ENCODE assay signal across 8 cellular contexts in the genomic region with DNA sequence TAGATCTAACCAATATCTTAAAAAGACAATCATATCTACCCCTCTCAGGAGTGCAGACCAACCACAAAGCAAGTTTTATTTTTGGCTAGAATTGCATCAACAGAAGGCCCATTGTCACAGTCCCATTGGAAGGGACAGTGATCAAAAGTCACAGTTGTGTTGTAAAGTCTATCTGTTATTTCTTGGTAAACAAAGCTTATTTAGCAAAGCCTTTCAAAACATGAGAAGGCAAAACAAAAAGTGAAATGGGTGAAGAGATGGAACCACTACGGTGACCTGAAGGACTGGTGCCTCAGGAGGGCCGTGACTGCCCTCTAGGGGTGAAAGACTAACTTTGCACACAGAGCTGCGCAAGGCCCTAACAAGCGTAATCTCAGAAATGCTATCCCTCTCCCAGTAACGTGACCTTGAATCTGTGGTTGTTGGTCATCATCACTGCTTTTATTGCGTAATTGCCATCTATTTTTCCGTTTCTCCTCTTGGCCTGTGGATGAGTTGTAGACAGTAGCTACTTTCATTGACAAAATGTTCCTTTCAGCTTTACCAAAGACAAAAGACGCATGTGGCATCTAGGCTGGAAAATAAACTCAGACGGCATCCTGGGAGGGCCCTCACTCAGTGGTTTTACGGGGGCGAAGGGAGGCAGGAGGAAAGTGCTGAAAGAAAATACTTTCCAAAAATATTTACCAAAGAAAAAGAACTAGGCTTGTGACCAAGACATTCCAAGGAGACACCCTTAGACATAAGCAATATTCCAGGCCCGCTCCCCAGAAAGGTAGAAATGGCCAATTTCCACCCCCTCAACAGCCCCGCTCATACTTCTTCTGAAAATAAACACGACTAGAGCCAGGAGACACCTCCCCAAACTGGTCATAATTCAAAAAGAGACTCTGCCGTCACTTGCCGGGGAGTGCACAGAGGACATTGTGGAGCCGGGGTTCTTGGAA.
DNase-seq lines count a peak whose midpoint lies in the region; ATAC-seq and TF ChIP-seq lines count a peak whose summit lies in the region.

No MANE protein-coding gene starts in this region.

- H3K4me1 Mint-ChIP-seq in activated T-helper 2 cell treated with anti-CD3 and anti-CD28 coated beads, Interferon-gamma antibody, Interleukin-2, Interleukin-4, amounts not matched to agents 10 μg/mL and 5 μg/mL and 100 μg/mL, durations not matched to agents 14 hours and 24 hours and 36 hours (ENCODE audit: low read depth) = peaks cover 26% of the 10 kb centered on the region

- TF ChIP-seq CTCF in fibroblast of the aortic adventitia (IDR thresholded peaks at IDR 0.05; ENCODE audit: insufficient read depth, low read length) = peak; percentile 90

- ATAC-seq in GM21381 (IDR thresholded peaks at IDR 0.05; ENCODE audit: unreplicated experiment) = peak; percentile 92

- H3K27me3 Mint-ChIP-seq in activated T-helper 2 cell treated with anti-CD3 and anti-CD28 coated beads, Interferon-gamma antibody, Interleukin-2, Interleukin-4, amounts not matched to agents 10 μg/mL and 5 μg/mL and 100 μg/mL, durations not matched to agents 14 hours and 24 hours and 36 hours (ENCODE audit: low read depth) = peaks cover 1% of the 10 kb centered on the region

- H3K36me3 Mint-ChIP-seq in activated T-helper 2 cell treated with anti-CD3 and anti-CD28 coated beads, Interferon-gamma antibody, Interleukin-2, Interleukin-4, amounts not matched to agents 10 μg/mL and 5 μg/mL and 100 μg/mL, durations not matched to agents 14 hours and 24 hours and 36 hours (ENCODE audit: low read depth) = no peaks in the 10 kb centered on the region

- peak overlapping the region; percentile 75 for H3K27ac Mint-ChIP-seq in activated T-helper 2 cell treated with anti-CD3 and anti-CD28 coated beads, Interferon-gamma antibody, Interleukin-2, Interleukin-4, amounts not matched to agents 10 μg/mL and 5 μg/mL and 100 μg/mL, durations not matched to agents 14 hours and 24 hours and 36 hours

- DNase-seq in DMS53 (lab: John Stamatoyannopoulos, UW) = peak; percentile 64
- peak; percentile 23 for DNase-seq in HPDE6-E6E7 (ENCODE audit: extremely low spot score)
- DNase-seq in RPMI7951 (ENCODE audit: low read depth) = peak; percentile 85
- peak; percentile 65 for DNase-seq in activated T-helper 2 cell treated with anti-CD3 and anti-CD28 coated beads, Interferon-gamma antibody, Interleukin-2, Interleukin-4, amounts not matched to agents 10 μg/mL and 5 μg/mL and 100 μg/mL, durations not matched to agents 14 hours and 24 hours and 36 hours (ENCODE audit: low spot score)
- DNase-seq in fibroblast of the aortic adventitia (ENCODE audit: low read depth) = peak; percentile 88
- DNase-seq in nucleus accumbens (lab: John Stamatoyannopoulos, UW) = peak in 46 of 56 donors; percentile 16 to 76 (median 52)
- peak; percentile 96 for DNase-seq in superior temporal gyrus (ENCODE audit: extremely low spot score)

- no peak overlapping the region for H3K4me3 Mint-ChIP-seq in activated T-helper 2 cell treated with anti-CD3 and anti-CD28 coated beads, Interferon-gamma antibody, Interleukin-2, Interleukin-4, amounts not matched to agents 10 μg/mL and 5 μg/mL and 100 μg/mL, durations not matched to agents 14 hours and 24 hours and 36 hours (ENCODE audit: low read depth)

- H3K9me3 Mint-ChIP-seq in activated T-helper 2 cell treated with anti-CD3 and anti-CD28 coated beads, Interferon-gamma antibody, Interleukin-2, Interleukin-4, amounts not matched to agents 10 μg/mL and 5 μg/mL and 100 μg/mL, durations not matched to agents 14 hours and 24 hours and 36 hours = no peaks in the 10 kb centered on the region

- no peak overlapping the region for H3K4me3 ChIP-seq in fibroblast of the aortic adventitia (ENCODE audit: low read depth, low read length)

- intact Hi-C loops in activated T-helper 2 cell treated with anti-CD3 and anti-CD28 coated beads, Interferon-gamma antibody, Interleukin-2, Interleukin-4, amounts not matched to agents 10 μg/mL and 5 μg/mL and 100 μg/mL, durations not matched to agents 14 hours and 24 hours and 36 hours (cut with micrococcal nuclease) = loop anchor here (1.0 to 5.0 kb wide), 5 partner anchors 104 to 214 kb away; no protein-coding TSS in a partner anchor

Comparison
In these comparisons a context has a peak if more than half of its experiments do, and no peak if none do; other contexts are left out.
1. DNase-seq: peak in every context shown above with its lines; median percentile 96 in superior temporal gyrus; 88 in fibroblast of the aortic adventitia; 85 in RPMI7951; 65 in activated T-helper 2 cell treated with anti-CD3 and anti-CD28 coated beads, Interferon-gamma antibody, Interleukin-2, Interleukin-4, amounts not matched to agents 10 μg/mL and 5 μg/mL and 100 μg/mL, durations not matched to agents 14 hours and 24 hours and 36 hours; 64 in DMS53; 52 in nucleus accumbens; 23 in HPDE6-E6E7.